In genomic region chr16:47461598-47462266, GRCh38 we compare ENCODE assay signal across 1 cellular context.
TF ChIP-seq lines count a peak whose summit lies in the region.

No MANE protein-coding gene starts in this region.

TF ChIP-seq in K562, 482 proteins besides CTCF, POLR2A, EP300 and RAD21 (continued from another document and continues in another):
- TF ChIP-seq CUX1 (CRISPR knock-in tag; IDR thresholded peaks at IDR 0.05): peak; percentile 70; the same call in 1 of the 2 replicates
- TF ChIP-seq ELF4 (CRISPR knock-in tag; IDR thresholded peaks at IDR 0.05): no peak
- no peak for TF ChIP-seq CREB3 (tag; conservative IDR thresholded peaks at IDR 0.05; ENCODE audit: low read depth)
- no peak for TF ChIP-seq FIP1L1 (IDR thresholded peaks at IDR 0.05; ENCODE audit: low read depth, low read length, poor library complexity, severe bottlenecking)
- TF ChIP-seq GATA2 (CRISPR knock-in tag; IDR thresholded peaks at IDR 0.05): no peak
- TF ChIP-seq HMBOX1 (IDR thresholded peaks at IDR 0.05): no peak
- TF ChIP-seq RBBP5 (IDR thresholded peaks at IDR 0.05; ENCODE audit: borderline replicate concordance, insufficient read depth, low read length, poor library complexity, severe bottlenecking): no peak
- TF ChIP-seq ATF3 (IDR thresholded peaks at IDR 0.05): no peak
- TF ChIP-seq ATF3 (CRISPR knock-in tag; conservative IDR thresholded peaks at IDR 0.05): no peak
- no peak for TF ChIP-seq ARID3A (IDR thresholded peaks at IDR 0.05; ENCODE audit: borderline replicate concordance, low read depth, low read length)
- TF ChIP-seq ZNF511 (CRISPR knock-in tag; IDR thresholded peaks at IDR 0.05): no peak
- no peak for TF ChIP-seq ZNF197 (CRISPR knock-in tag; IDR thresholded peaks at IDR 0.05; ENCODE audit: low read depth)
- TF ChIP-seq SP2 (IDR thresholded peaks at IDR 0.05; ENCODE audit: extremely low read depth, low read depth, low read length, poor library complexity, severe bottlenecking): no peak
- TF ChIP-seq RBFOX2 (IDR thresholded peaks at IDR 0.05; ENCODE audit: low read depth, low read length): no peak
- TF ChIP-seq COPS2 (conservative IDR thresholded peaks at IDR 0.05): no peak
- TF ChIP-seq ETV5 (CRISPR knock-in tag; IDR thresholded peaks at IDR 0.05; ENCODE audit: low read depth): peak; percentile 59; the same call in 1 of the 2 replicates
- TF ChIP-seq CBX8 (IDR thresholded peaks at IDR 0.05; ENCODE audit: borderline replicate concordance, extremely low read depth, low read depth, low read length, poor library complexity, severe bottlenecking): no peak
- no peak for TF ChIP-seq HNRNPH1 (optimal IDR thresholded peaks at IDR 0.05; ENCODE audit: low read depth, low read length)
- TF ChIP-seq SRSF9 (IDR thresholded peaks at IDR 0.05; ENCODE audit: borderline replicate concordance, low read depth, low read length): no peak
- TF ChIP-seq CREM (IDR thresholded peaks at IDR 0.05; ENCODE audit: low read depth): peak; percentile 85
- TF ChIP-seq TCFL5 (CRISPR knock-in tag; conservative IDR thresholded peaks at IDR 0.05): no peak
- TF ChIP-seq HCFC1 (IDR thresholded peaks at IDR 0.05; ENCODE audit: low read depth, low read length): no peak
- TF ChIP-seq ZEB2 (IDR thresholded peaks at IDR 0.05): peak; percentile 69; the same call in 1 of the 2 replicates
- TF ChIP-seq POLR2H (tag; IDR thresholded peaks at IDR 0.05; ENCODE audit: low read depth): peak; percentile 72
- no peak for TF ChIP-seq ZNF431 (CRISPR knock-in tag; IDR thresholded peaks at IDR 0.05)
- TF ChIP-seq BCOR (IDR thresholded peaks at IDR 0.05): no peak
- TF ChIP-seq ZFPM2 (CRISPR knock-in tag; IDR thresholded peaks at IDR 0.05): no peak
- TF ChIP-seq TFE3 (CRISPR knock-in tag; IDR thresholded peaks at IDR 0.05): no peak
- TF ChIP-seq MECOM (CRISPR knock-in tag; IDR thresholded peaks at IDR 0.05): no peak
- no peak for TF ChIP-seq VEZF1 (CRISPR knock-in tag; IDR thresholded peaks at IDR 0.05)
- no peak for TF ChIP-seq ZNF76 (CRISPR knock-in tag; IDR thresholded peaks at IDR 0.05; ENCODE audit: borderline replicate concordance)
- no peak for TF ChIP-seq ZNF253 (CRISPR knock-in tag; conservative IDR thresholded peaks at IDR 0.05)
- TF ChIP-seq HDAC1 (IDR thresholded peaks at IDR 0.05): peak in 1 of 2 experiments; percentile 68; a peak in 1 of 4 replicates
- TF ChIP-seq LCOR (CRISPR knock-in tag; IDR thresholded peaks at IDR 0.05): peak; percentile 71; the same call in 1 of the 2 replicates
- no peak for TF ChIP-seq ZNF707 (CRISPR knock-in tag; conservative IDR thresholded peaks at IDR 0.05)
- TF ChIP-seq ZNF717 (CRISPR knock-in tag; IDR thresholded peaks at IDR 0.05): no peak
- peak; percentile 59 for TF ChIP-seq TCF3 (CRISPR knock-in tag; IDR thresholded peaks at IDR 0.05)
- TF ChIP-seq RB1 (IDR thresholded peaks at IDR 0.05; ENCODE audit: low read depth): no peak
- no peak for TF ChIP-seq RBM25 (IDR thresholded peaks at IDR 0.05; ENCODE audit: low read depth, low read length, severe bottlenecking)
- no peak for TF ChIP-seq ZNF24 (IDR thresholded peaks at IDR 0.05)
- TF ChIP-seq HMG20A (CRISPR knock-in tag; conservative IDR thresholded peaks at IDR 0.05): no peak
- TF ChIP-seq HIVEP1 (CRISPR knock-in tag; IDR thresholded peaks at IDR 0.05): no peak
- TF ChIP-seq ZNF124 (CRISPR knock-in tag; IDR thresholded peaks at IDR 0.05): no peak
- TF ChIP-seq ZBTB7A (IDR thresholded peaks at IDR 0.05; ENCODE audit: borderline replicate concordance, control insufficient read depth, low read depth, low read length): 0 out of 2 replicates have a peak, but pooled peaks have one; percentile 4
- TF ChIP-seq PCBP1 (IDR thresholded peaks at IDR 0.05; ENCODE audit: low read depth, low read length, poor library complexity, severe bottlenecking): no peak
- no peak for TF ChIP-seq HBP1 (CRISPR knock-in tag; IDR thresholded peaks at IDR 0.05)
- TF ChIP-seq ZNF507 (tag; conservative IDR thresholded peaks at IDR 0.05): no peak
- TF ChIP-seq EP400 (IDR thresholded peaks at IDR 0.05): peak; percentile 67
- no peak for TF ChIP-seq YBX1 (IDR thresholded peaks at IDR 0.05)
- TF ChIP-seq NKRF (IDR thresholded peaks at IDR 0.05; ENCODE audit: borderline replicate concordance): peak; percentile 19; the same call in 1 of the 2 replicates
- TF ChIP-seq NR1H2 (CRISPR knock-in tag; IDR thresholded peaks at IDR 0.05): no peak
- no peak for TF ChIP-seq HOXB6 (CRISPR knock-in tag; IDR thresholded peaks at IDR 0.05; ENCODE audit: borderline replicate concordance)
- peak; percentile 72 for TF ChIP-seq SOX6 (IDR thresholded peaks at IDR 0.05)
- TF ChIP-seq ZNF140 (CRISPR knock-in tag; IDR thresholded peaks at IDR 0.05): no peak
